ENCODE assay signal across 19 cellular contexts in the genomic region with DNA sequence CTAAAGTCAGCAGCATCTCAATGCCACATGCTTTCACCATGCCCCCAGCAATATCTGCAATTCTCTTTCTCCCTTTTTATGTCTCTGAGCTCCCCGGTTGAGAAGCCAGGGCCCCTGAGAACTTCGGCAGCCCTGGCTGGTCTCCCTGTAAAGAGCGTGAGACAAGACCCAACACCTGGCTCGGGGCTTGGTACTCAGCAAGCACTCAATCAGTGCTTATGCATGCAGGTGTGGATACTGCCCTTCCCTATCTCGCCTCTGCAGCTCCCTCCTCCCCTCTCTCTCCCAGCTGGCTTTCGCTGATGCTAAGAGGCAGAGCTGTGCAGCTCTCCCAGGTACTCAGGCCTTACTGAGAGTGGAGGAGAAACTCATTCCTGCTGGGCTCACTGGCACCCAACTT. TPM values are rescaled to one million over a fixed set of nuclear protein-coding genes. Genes with fewer than 3 reads are reported as not detected.
DNase-seq lines count a peak whose midpoint lies in the region; ATAC-seq and TF ChIP-seq lines count a peak whose summit lies in the region.
"Had no signal": no experiment of that assay in that cellular context is flagged by ENCODE, and none has a peak within 500 bp of the region (broad histone marks: within the 10 kb centered on the region; RNA-seq: fewer than 3 reads in every experiment).

No MANE protein-coding gene starts in this region.

- H3K27me3 ChIP-seq in H7 (ENCODE audit: control insufficient read depth, insufficient read depth, low read length) (no peaks in the 10 kb centered on the region), sigmoid colon (no peaks in the 10 kb centered on the region), brain microvascular endothelial cell (replicated peaks) (peaks cover 27% of the 10 kb centered on the region)
- H3K27me3 ChIP-seq: MG63 had no signal

- ATAC-seq in T-helper 17 cell (no peak), HG02840 (IDR thresholded peaks at IDR 0.05; ENCODE audit: low FRiP score, unreplicated experiment) (no peak)
- ATAC-seq: Panc1 had no signal

- in situ Hi-C loops in brain microvascular endothelial cell (cut with HindIII; ENCODE audit: low pct_ligation_motif_present, low sequenced_read_pairs): no loop called here

- TF ChIP-seq POLR2A in sigmoid colon (IDR thresholded peaks at IDR 0.05): no peak

- peaks cover 12% of the 10 kb centered on the region for H3K27me3 Mint-ChIP-seq in T-helper 17 cell

- 87 to 89% methylated on average over 6 of the region's 6 CpGs for WGBS in sigmoid colon, 2 donors

- peak overlapping the region; percentile 27 for H3K27ac Mint-ChIP-seq in T-helper 17 cell
- H3K27ac Mint-ChIP-seq: HFFc6 had no signal

- H3K9me3 ChIP-seq in T-helper 17 cell (ENCODE audit: control insufficient read depth, low read length, poor library complexity, severe bottlenecking) (no peaks in the 10 kb centered on the region), sigmoid colon (no peaks in the 10 kb centered on the region)
- H3K9me3 ChIP-seq: HAP-1, MG63 had no signal

- DNase-seq in NCI-H345 (lab: John Stamatoyannopoulos, UW) (peak; percentile 75), NCI-H345 treated with DMSO at 0.1 percent for 48 hours (lab: John Stamatoyannopoulos, UW; ENCODE audit: unreplicated experiment) (no peak), H7 (peak; percentile 16), T-helper 17 cell (no peak), sigmoid colon (peak; percentile 43), brain microvascular endothelial cell (no peak)
- DNase-seq: Calu3, HFFc6, KG1, MG63, NCI-H1694, NCI-H2171 treated with DMSO at 0.1 percent for 48 hours, NCI-H446, NCI-H526 treated with DMSO at 0.1 percent for 48 hours, SHP77 had no signal

- intact Hi-C loops in sigmoid colon (cut with DNase I): no loop called here

- no peak for TF ChIP-seq CTCF in sigmoid colon (IDR thresholded peaks at IDR 0.05)
- no peak for TF ChIP-seq CTCF in brain microvascular endothelial cell (IDR thresholded peaks at IDR 0.05; ENCODE audit: low read depth, low read length, missing control alignments)

- peaks cover 3% of the 10 kb centered on the region for H3K36me3 Mint-ChIP-seq in T-helper 17 cell (ENCODE audit: low read depth)

- peaks cover 2% of the 10 kb centered on the region for H3K4me1 Mint-ChIP-seq in T-helper 17 cell

- no peaks in the 10 kb centered on the region for H3K4me1 ChIP-seq in sigmoid colon
- H3K4me1 ChIP-seq: HAP-1 had no signal

- TF ChIP-seq EP300 in sigmoid colon (IDR thresholded peaks at IDR 0.05): no peak

- H3K36me3 ChIP-seq in H7 (replicated peaks; ENCODE audit: control insufficient read depth, insufficient read depth, low read length) (no peaks in the 10 kb centered on the region), sigmoid colon (peaks cover 0 to 3% (median 0%) of the 10 kb centered on the region in 4 donors), brain microvascular endothelial cell (replicated peaks) (no peaks in the 10 kb centered on the region)
- H3K36me3 ChIP-seq: HAP-1, MG63 had no signal

- H3K27ac ChIP-seq in sigmoid colon (no peak overlapping the region), brain microvascular endothelial cell (no peak overlapping the region)
- H3K27ac ChIP-seq: RWPE1 had no signal

- no peak overlapping the region for H3K4me3 ChIP-seq in H7 (ENCODE audit: insufficient read depth, low read depth, low read length)
- no peak overlapping the region for H3K4me3 ChIP-seq in sigmoid colon
- no peak overlapping the region for H3K4me3 ChIP-seq in brain microvascular endothelial cell (ENCODE audit: low read depth, low read length)
- H3K4me3 ChIP-seq: HAP-1, MG63 had no signal

- H3K4me3 Mint-ChIP-seq in T-helper 17 cell: no peak overlapping the region
- H3K4me3 Mint-ChIP-seq: HFFc6 had no signal

RNA-seq across cellular contexts. Expression of a gene that starts 41.7 kb away (rescaled TPM):
- total RNA-seq in H7 (2014; rRNA removed; shearing (Covaris generic)): 16.7 and 17.4 TPM in 2 replicates
- 100 to 1,000 TPM; 263 to 323 TPM for total RNA-seq in T-helper 17 cell
- 10 to 100 TPM; 13.6 to 18.6 (median 17.7) TPM for total RNA-seq in sigmoid colon
- polyA plus RNA-seq in sigmoid colon: 10 to 100 TPM in 2 of 3 donors, 1 to 10 TPM in 1; 9.9 to 81.6 (median 10.2) TPM

Comparison
In these comparisons a context has a peak if more than half of its experiments do, and no peak if none do; other contexts are left out.
1. DNase-seq: peak in NCI-H345 (single experiment), H7 (single experiment) and sigmoid colon (single experiment); none in NCI-H345 treated with DMSO at 0.1 percent for 48 hours (single experiment), T-helper 17 cell (0 of 3) and brain microvascular endothelial cell (single experiment).
2. RNA of a gene that starts 41.7 kb away (total RNA-seq): 263 to 323 TPM in T-helper 17 cell; 13.6 to 18.6 TPM in sigmoid colon and 16.7 to 17.4 TPM in H7; every median in the first group is over 10 times any median in the second.